Comparison of ENCODE assay signal across 9 cellular contexts in genomic region chr4:7254736-7255487, GRCh38.
DNase-seq lines count a peak whose midpoint lies in the region; ATAC-seq, FAIRE-seq and TF ChIP-seq lines count a peak whose summit lies in the region.
"Had no signal": no experiment of that assay in that cellular context is flagged by ENCODE, and none has a peak within 500 bp of the region (broad histone marks: within the 10 kb centered on the region; RNA-seq: fewer than 3 reads in every experiment).

No MANE protein-coding gene starts in this region.

- WGBS in HepG2 (ENCODE audit: low lambda C conversion rate) = 59% methylated on average over 13 of the region's 17 CpGs

- H3K4me1 ChIP-seq in OCI-LY7 (ENCODE audit: insufficient read depth, low read length, poor library complexity, severe bottlenecking) (no peaks in the 10 kb centered on the region), HepG2 (ENCODE audit: insufficient read depth, low read length) (no peaks in the 10 kb centered on the region)

- TF ChIP-seq RAD21 in HepG2 (CRISPR knock-in tag; IDR thresholded peaks at IDR 0.05) = no peak

- H3K4me2 ChIP-seq in OCI-LY7 (ENCODE audit: low read length) = no peak overlapping the region
- H3K4me2 ChIP-seq in HepG2 (ENCODE audit: low read depth, low read length) = no peak overlapping the region

- CTCF ChIA-PET in OCI-LY7 (lab: Charles Lee; ENCODE audit: unreplicated experiment) (no interaction called here), HepG2 (lab: Yijun Ruan, JAX; ENCODE audit: low intra/inter-chr PET ratio, low total read pairs) (no interaction called here)
- CTCF ChIA-PET in activated CD4-positive, alpha-beta memory T cell treated with anti-CD3 and anti-CD28 coated beads for 36 hours (lab: Charles Lee) = no interaction called here

- no TSS peak for BruUV-seq in OCI-LY7 (replicated peaks; lab: Mats Ljungman, UMichigan)
- no TSS peak for BruUV-seq in HepG2 (replicated peaks; lab: Mats Ljungman, UMichigan)

- no peaks in the 10 kb centered on the region for H3K4me1 Mint-ChIP-seq in activated CD4-positive, alpha-beta memory T cell treated with anti-CD3 and anti-CD28 coated beads for 36 hours (ENCODE audit: low read depth)

- H3K9me3 ChIP-seq in OCI-LY7 (ENCODE audit: low read length) (no peaks in the 10 kb centered on the region), HepG2 (ENCODE audit: low read length) (no peaks in the 10 kb centered on the region)

- FAIRE-seq in HepG2 (lab: Jason Lieb, UNC) = no peak

- POLR2A ChIA-PET in OCI-LY7 (lab: Charles Lee) (no interaction called here), HepG2 (lab: Yijun Ruan, JAX) (no interaction called here)
- POLR2A ChIA-PET in activated CD4-positive, alpha-beta memory T cell treated with anti-CD3 and anti-CD28 coated beads for 36 hours (lab: Charles Lee) = no interaction called here

- in situ Hi-C loops in HepG2 (cut with HindIII; ENCODE audit: extremely low pct_ligation_motif_present, low pct_unique_long_range_greater_than_20kb) = no loop called here

- no peaks in the 10 kb centered on the region for H3K36me3 Mint-ChIP-seq in activated CD4-positive, alpha-beta memory T cell treated with anti-CD3 and anti-CD28 coated beads for 36 hours

- intact Hi-C loops in left ventricle myocardium superior (cut with micrococcal nuclease) (no loop called here), left cardiac atrium (cut with DNase I) (loop anchor here in 1 of 2 donors (10.0 kb wide), 1 partner anchor 50 kb away; no protein-coding TSS in a partner anchor), OCI-LY7 (cut with micrococcal nuclease; ENCODE audit: unreplicated experiment) (no loop called here), HepG2 (cut with micrococcal nuclease; ENCODE audit: unreplicated experiment) (no loop called here)
- intact Hi-C loops in activated CD4-positive, alpha-beta memory T cell treated with anti-CD3 and anti-CD28 coated beads for 36 hours (cut with micrococcal nuclease) = no loop called here

- peaks cover 5% of the 10 kb centered on the region for H3K9me3 Mint-ChIP-seq in activated CD4-positive, alpha-beta memory T cell treated with anti-CD3 and anti-CD28 coated beads for 36 hours

- H4K20me1 ChIP-seq in OCI-LY7 (ENCODE audit: insufficient read depth, low read length) = no peaks in the 10 kb centered on the region
- H4K20me1 ChIP-seq in HepG2 (ENCODE audit: insufficient read depth, low read length) = no peaks in the 10 kb centered on the region

- H3K4me3 ChIP-seq in OCI-LY7 (ENCODE audit: low read depth, low read length, poor library complexity, severe bottlenecking) = no peak overlapping the region
- H3K4me3 ChIP-seq in HepG2 (replicated peaks in 1 of 3; ENCODE audit: insufficient read depth in 1 of 3, low read depth in 2 of 3, low read length in 3 of 3) = no peak overlapping the region

- peak; percentile 53 for DNase-seq in left ventricle myocardium superior
- DNase-seq in left cardiac atrium = no peak
- peak; percentile 6 for DNase-seq in OCI-LY7 (ENCODE audit: low spot score)
- DNase-seq in SW480 (ENCODE audit: low spot score) = no peak
- DNase-seq in HepG2 (ENCODE audit: low spot score) = no peak
- no peak for DNase-seq in globus pallidus (ENCODE audit: low spot score)
- DNase-seq in activated CD4-positive, alpha-beta memory T cell treated with anti-CD3 and anti-CD28 coated beads for 36 hours = no peak
- DNase-seq: HCEC 1CT had no signal

- ATAC-seq in left ventricle myocardium superior (no peak), left cardiac atrium (no peak), HG02798 (IDR thresholded peaks at IDR 0.05; ENCODE audit: poor library complexity, unreplicated experiment) (peak; percentile 89), HepG2 (no peak)

- no peak for TF ChIP-seq POLR2A in HepG2 (IDR thresholded peaks at IDR 0.05; ENCODE audit: insufficient read depth in 1 of 2, low read depth in 2 of 2, low read length in 2 of 2)

- no peaks in the 10 kb centered on the region for H3K9me2 ChIP-seq in OCI-LY7 (ENCODE audit: insufficient read depth, low read length)

- H3K4me3 Mint-ChIP-seq in activated CD4-positive, alpha-beta memory T cell treated with anti-CD3 and anti-CD28 coated beads for 36 hours = no peak overlapping the region

- peaks cover 0 to 22% of the 10 kb centered on the region in 2 experiments; a peak in 2 of 5 replicates for H3K27me3 ChIP-seq in HepG2 (ENCODE audit: control insufficient read depth in 1 of 2, insufficient read depth in 2 of 2, low read length in 2 of 2)

- TF ChIP-seq EP300 in HepG2 (IDR thresholded peaks at IDR 0.05; ENCODE audit: low read depth in 2 of 2, low read length in 2 of 2) = no peak
- TF ChIP-seq EP300 in HepG2 (CRISPR knock-in tag; IDR thresholded peaks at IDR 0.05; ENCODE audit: borderline replicate concordance) = no peak

- H3K36me3 ChIP-seq in OCI-LY7 (ENCODE audit: insufficient read depth, low read length) = no peaks in the 10 kb centered on the region
- no peaks in the 10 kb centered on the region for H3K36me3 ChIP-seq in HepG2 (replicated peaks in 1 of 2; ENCODE audit: control insufficient read depth in 1 of 2, insufficient read depth in 2 of 2, low read length in 2 of 2)

- H2AFZ ChIP-seq in OCI-LY7 (ENCODE audit: low read length) = no peak overlapping the region
- H2AFZ ChIP-seq in HepG2 (ENCODE audit: low read length) = no peak overlapping the region

- H3K27me3 Mint-ChIP-seq in activated CD4-positive, alpha-beta memory T cell treated with anti-CD3 and anti-CD28 coated beads for 36 hours = peaks cover 5% of the 10 kb centered on the region

- H3K27ac Mint-ChIP-seq in activated CD4-positive, alpha-beta memory T cell treated with anti-CD3 and anti-CD28 coated beads for 36 hours = no peak overlapping the region

- TF ChIP-seq CTCF in OCI-LY7 (conservative IDR thresholded peaks at IDR 0.05; ENCODE audit: low read length) (no peak), HepG2 (CRISPR knock-in tag; IDR thresholded peaks at IDR 0.05) (no peak)

- no peak overlapping the region for H3K27ac ChIP-seq in OCI-LY7 (ENCODE audit: low read depth, low read length, poor library complexity, severe bottlenecking)
- no peak overlapping the region for H3K27ac ChIP-seq in HepG2 (ENCODE audit: extremely low read length, insufficient read depth, low read length)

- H3K9ac ChIP-seq in HepG2 (ENCODE audit: insufficient read depth, low read depth, low read length) = no peak overlapping the region

- H3K79me2 ChIP-seq in OCI-LY7 (ENCODE audit: insufficient read depth, low read depth, low read length) (no peaks in the 10 kb centered on the region), HepG2 (ENCODE audit: insufficient read depth, low read length) (no peaks in the 10 kb centered on the region)

TF ChIP-seq in HepG2, 621 proteins besides CTCF, POLR2A, EP300 and RAD21 (continues in another document):
- no peak for TF ChIP-seq TOE1 (CRISPR knock-in tag; IDR thresholded peaks at IDR 0.05)
- no peak for TF ChIP-seq YEATS4 (CRISPR knock-in tag; IDR thresholded peaks at IDR 0.05; ENCODE audit: borderline replicate concordance)
- no peak for TF ChIP-seq AFF4 (CRISPR knock-in tag; IDR thresholded peaks at IDR 0.05)
- TF ChIP-seq ZNF280D (CRISPR knock-in tag; IDR thresholded peaks at IDR 0.05) = no peak
- no peak for TF ChIP-seq GFI1 (CRISPR knock-in tag; IDR thresholded peaks at IDR 0.05; ENCODE audit: borderline replicate concordance)
- no peak for TF ChIP-seq ZZZ3 (CRISPR knock-in tag; IDR thresholded peaks at IDR 0.05; ENCODE audit: borderline replicate concordance)
- TF ChIP-seq ZFY (CRISPR knock-in tag; IDR thresholded peaks at IDR 0.05) = no peak

Comparison
In these comparisons a context has a peak if more than half of its experiments do, and no peak if none do; other contexts are left out.
1. DNase-seq: peak in left ventricle myocardium superior (single experiment) and OCI-LY7 (single experiment); none in left cardiac atrium (single experiment), SW480 (single experiment), HepG2 (single experiment), globus pallidus (single experiment) and activated CD4-positive, alpha-beta memory T cell treated with anti-CD3 and anti-CD28 coated beads for 36 hours (single experiment).